1 cellular context compared by ENCODE assay signal in the genomic region with DNA sequence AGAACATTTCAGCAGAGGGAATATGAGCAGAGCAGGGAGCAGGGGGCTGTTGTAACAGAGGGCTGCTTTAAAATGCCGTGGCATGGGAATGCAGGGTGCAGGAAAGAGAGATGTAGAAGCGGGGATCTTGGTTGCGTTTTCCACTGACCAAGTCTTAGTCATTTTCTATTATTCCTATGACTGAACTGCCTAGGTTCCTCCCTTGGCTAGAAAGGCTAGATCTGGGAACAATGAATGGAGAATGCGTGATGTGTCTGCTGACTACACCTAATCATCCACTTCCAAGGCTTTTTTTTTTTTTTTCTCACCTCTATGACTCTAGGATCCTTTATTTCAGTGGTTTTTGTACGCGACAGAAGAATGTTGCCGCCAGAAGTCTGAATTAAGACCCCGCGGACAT.
TF ChIP-seq lines count a peak whose summit lies in the region.

No MANE protein-coding gene starts in this region.

TF ChIP-seq in HepG2, 621 proteins besides CTCF, POLR2A, EP300 and RAD21:
- TF ChIP-seq MAZ (IDR thresholded peaks at IDR 0.05; ENCODE audit: borderline replicate concordance, low read depth, low read length) (no peak), MAZ (CRISPR knock-in tag; IDR thresholded peaks at IDR 0.05; ENCODE audit: low read depth) (no peak), ZNF550 (CRISPR knock-in tag; IDR thresholded peaks at IDR 0.05; ENCODE audit: borderline replicate concordance) (no peak), NCOA2 (CRISPR knock-in tag; IDR thresholded peaks at IDR 0.05) (no peak), ZNF768 (CRISPR knock-in tag; IDR thresholded peaks at IDR 0.05) (no peak), ZNF709 (CRISPR knock-in tag; IDR thresholded peaks at IDR 0.05) (no peak), ZBTB42 (CRISPR knock-in tag; IDR thresholded peaks at IDR 0.05) (no peak), ZNF552 (CRISPR knock-in tag; IDR thresholded peaks at IDR 0.05; ENCODE audit: borderline replicate concordance) (no peak), ZNF496 (CRISPR knock-in tag; IDR thresholded peaks at IDR 0.05; ENCODE audit: insufficient replicate concordance) (no peak)
- TF ChIP-seq, protein P1, sequence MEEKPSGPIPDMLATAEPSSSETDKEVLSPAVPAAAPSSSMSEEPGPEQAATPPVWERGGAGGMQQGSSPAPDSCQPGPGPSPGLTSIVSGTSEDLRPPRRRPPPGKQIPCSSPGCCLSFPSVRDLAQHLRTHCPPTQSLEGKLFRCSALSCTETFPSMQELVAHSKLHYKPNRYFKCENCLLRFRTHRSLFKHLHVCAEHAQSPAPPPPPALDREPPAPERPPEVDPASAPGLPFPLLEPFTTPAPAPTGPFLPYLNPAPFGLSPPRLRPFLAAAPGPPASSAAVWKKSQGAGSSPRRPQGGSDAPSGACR (CRISPR knock-in tag; IDR thresholded peaks at IDR 0.05): no peak
- TF ChIP-seq, protein P2, sequence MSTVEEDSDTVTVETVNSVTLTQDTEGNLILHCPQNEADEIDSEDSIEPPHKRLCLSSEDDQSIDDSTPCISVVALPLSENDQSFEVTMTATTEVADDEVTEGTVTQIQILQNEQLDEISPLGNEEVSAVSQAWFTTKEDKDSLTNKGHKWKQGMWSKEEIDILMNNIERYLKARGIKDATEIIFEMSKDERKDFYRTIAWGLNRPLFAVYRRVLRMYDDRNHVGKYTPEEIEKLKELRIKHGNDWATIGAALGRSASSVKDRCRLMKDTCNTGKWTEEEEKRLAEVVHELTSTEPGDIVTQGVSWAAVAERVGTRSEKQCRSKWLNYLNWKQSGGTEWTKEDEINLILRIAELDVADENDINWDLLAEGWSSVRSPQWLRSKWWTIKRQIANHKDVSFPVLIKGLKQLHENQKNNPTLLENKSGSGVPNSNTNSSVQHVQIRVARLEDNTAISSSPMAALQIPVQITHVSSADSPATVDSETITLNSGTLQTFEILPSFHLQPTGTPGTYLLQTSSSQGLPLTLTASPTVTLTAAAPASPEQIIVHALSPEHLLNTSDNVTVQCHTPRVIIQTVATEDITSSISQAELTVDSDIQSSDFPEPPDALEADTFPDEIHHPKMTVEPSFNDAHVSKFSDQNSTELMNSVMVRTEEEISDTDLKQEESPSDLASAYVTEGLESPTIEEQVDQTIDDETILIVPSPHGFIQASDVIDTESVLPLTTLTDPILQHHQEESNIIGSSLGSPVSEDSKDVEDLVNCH (CRISPR knock-in tag; IDR thresholded peaks at IDR 0.05): no peak
- TF ChIP-seq, protein P3, sequence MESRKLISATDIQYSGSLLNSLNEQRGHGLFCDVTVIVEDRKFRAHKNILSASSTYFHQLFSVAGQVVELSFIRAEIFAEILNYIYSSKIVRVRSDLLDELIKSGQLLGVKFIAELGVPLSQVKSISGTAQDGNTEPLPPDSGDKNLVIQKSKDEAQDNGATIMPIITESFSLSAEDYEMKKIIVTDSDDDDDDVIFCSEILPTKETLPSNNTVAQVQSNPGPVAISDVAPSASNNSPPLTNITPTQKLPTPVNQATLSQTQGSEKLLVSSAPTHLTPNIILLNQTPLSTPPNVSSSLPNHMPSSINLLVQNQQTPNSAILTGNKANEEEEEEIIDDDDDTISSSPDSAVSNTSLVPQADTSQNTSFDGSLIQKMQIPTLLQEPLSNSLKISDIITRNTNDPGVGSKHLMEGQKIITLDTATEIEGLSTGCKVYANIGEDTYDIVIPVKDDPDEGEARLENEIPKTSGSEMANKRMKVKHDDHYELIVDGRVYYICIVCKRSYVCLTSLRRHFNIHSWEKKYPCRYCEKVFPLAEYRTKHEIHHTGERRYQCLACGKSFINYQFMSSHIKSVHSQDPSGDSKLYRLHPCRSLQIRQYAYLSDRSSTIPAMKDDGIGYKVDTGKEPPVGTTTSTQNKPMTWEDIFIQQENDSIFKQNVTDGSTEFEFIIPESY (CRISPR knock-in tag; IDR thresholded peaks at IDR 0.05): no peak
- TF ChIP-seq, protein P4, sequence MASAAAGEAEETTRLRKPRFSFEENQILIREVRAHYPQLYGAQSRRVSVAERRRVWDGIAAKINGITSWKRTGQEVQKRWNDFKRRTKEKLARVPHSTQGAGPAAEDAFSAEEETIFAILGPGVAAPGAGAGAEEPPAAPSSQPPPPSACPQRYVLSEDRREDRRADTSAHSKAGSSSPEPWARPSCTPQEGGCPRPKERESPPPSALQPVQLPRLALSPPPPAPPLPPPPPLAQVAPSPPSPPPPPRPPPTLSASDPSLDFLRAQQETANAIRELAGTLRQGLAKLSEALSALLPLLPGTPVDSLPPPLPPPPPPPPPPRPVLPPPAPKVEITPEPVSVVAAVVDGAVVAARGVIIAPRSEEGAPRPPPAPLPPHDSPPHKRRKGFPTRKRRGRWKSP (CRISPR knock-in tag; IDR thresholded peaks at IDR 0.05): no peak
TF ChIP-seq in HepG2: peak in this region for 0.
